ENCODE assay signal across 16 cellular contexts in genomic region chr19:1967087-1967608, GRCh38. TPM values are rescaled to one million over a fixed set of nuclear protein-coding genes. Genes with fewer than 3 reads are reported as not detected.
DNase-seq lines count a peak whose midpoint lies in the region; ATAC-seq and TF ChIP-seq lines count a peak whose summit lies in the region.
"Had no signal": no experiment of that assay in that cellular context is flagged by ENCODE, and none has a peak within 500 bp of the region (broad histone marks: within the 10 kb centered on the region; RNA-seq: fewer than 3 reads in every experiment).

No MANE protein-coding gene starts in this region.

- CTCF ChIA-PET in CD8-positive, alpha-beta memory T cell (lab: Charles Lee) = interaction anchor here (1.0 kb wide), 1 partner anchor 38 kb away, joined by 3 read pairs; no protein-coding TSS in a partner anchor

- no peak overlapping the region for H3K4me3 ChIP-seq in CD4-positive, CD25-positive, alpha-beta regulatory T cell (ENCODE audit: low read depth, low read length)
- H3K4me3 ChIP-seq in CD8-positive, alpha-beta memory T cell (ENCODE audit: low read length) = peak overlapping the region; percentile 26
- no peak overlapping the region for H3K4me3 ChIP-seq in prostate gland
- H3K4me3 ChIP-seq: sigmoid colon, upper lobe of left lung had no signal

- H3K4me1 Mint-ChIP-seq in CD4-positive, CD25-positive, alpha-beta regulatory T cell = peaks cover 0 to 25% (median 7%) of the 10 kb centered on the region in 4 donors
- H3K4me1 Mint-ChIP-seq in CD8-positive, alpha-beta memory T cell = peaks cover 17 to 46% (median 20%) of the 10 kb centered on the region in 3 donors
- H3K4me1 Mint-ChIP-seq in activated T-cell treated with anti-CD3 and anti-CD28 coated beads, Interleukin-2, amount 50 U/mL, for 24 hours (ENCODE audit: low read depth) = peaks cover 21% of the 10 kb centered on the region
- peaks cover 15 to 27% of the 10 kb centered on the region in 2 donors for H3K4me1 Mint-ChIP-seq in effector memory CD8-positive, alpha-beta T cell (ENCODE audit: low read depth in 2 of 2)

- H3K27me3 ChIP-seq in CD4-positive, CD25-positive, alpha-beta regulatory T cell (ENCODE audit: control insufficient read depth, insufficient read depth, low read length) = no peaks in the 10 kb centered on the region
- H3K27me3 ChIP-seq in CD8-positive, alpha-beta memory T cell (ENCODE audit: insufficient read depth, low read length, poor library complexity, severe bottlenecking) = no peaks in the 10 kb centered on the region
- no peaks in the 10 kb centered on the region for H3K27me3 ChIP-seq in prostate gland (replicated peaks; ENCODE audit: insufficient read depth)
- H3K27me3 ChIP-seq: sigmoid colon, upper lobe of left lung had no signal

- TF ChIP-seq CTCF in prostate gland (IDR thresholded peaks at IDR 0.05) = no peak

- peaks cover 5% of the 10 kb centered on the region for H3K36me3 ChIP-seq in CD4-positive, CD25-positive, alpha-beta regulatory T cell (ENCODE audit: control insufficient read depth, insufficient read depth, low read length)
- no peaks in the 10 kb centered on the region for H3K36me3 ChIP-seq in CD8-positive, alpha-beta memory T cell (ENCODE audit: insufficient read depth, low read length)
- no peaks in the 10 kb centered on the region for H3K36me3 ChIP-seq in prostate gland

- DNase-seq in CD4-positive, CD25-positive, alpha-beta regulatory T cell = peak in 2 of 3 donors; percentile 16 to 52
- peak; percentile 19 to 70 (median 55) for DNase-seq in CD8-positive, alpha-beta memory T cell
- DNase-seq in activated T-cell treated with anti-CD3 and anti-CD28 coated beads, Interleukin-2, amount 50 U/mL, for 24 hours = peak; percentile 48
- DNase-seq in effector memory CD8-positive, alpha-beta T cell = peak; percentile 46 to 76 (median 72)
- DNase-seq in OCI-M1 (lab: John Stamatoyannopoulos, UW) (no peak), prostate gland (ENCODE audit: low spot score) (no peak)
- DNase-seq: activated CD4-positive, CD25-positive, alpha-beta regulatory T cell treated with anti-CD3 and anti-CD28 coated beads, Interleukin-2, amount 50 U/mL, for 72 hours; amniotic stem cell; NCI-H1930; NCI-H510A; SHP77; sigmoid colon; stimulated activated naive B cell treated with anti-CD40 and anti-IgM and Interleukin-4, amounts not matched to agents 10 μg/mL and 1 μg/mL and 100 μg/mL, for 72 hours had no signal

- no peaks in the 10 kb centered on the region for H3K9me3 Mint-ChIP-seq in CD4-positive, CD25-positive, alpha-beta regulatory T cell
- no peaks in the 10 kb centered on the region for H3K9me3 Mint-ChIP-seq in CD8-positive, alpha-beta memory T cell
- H3K9me3 Mint-ChIP-seq in activated T-cell treated with anti-CD3 and anti-CD28 coated beads, Interleukin-2, amount 50 U/mL, for 24 hours = no peaks in the 10 kb centered on the region
- no peaks in the 10 kb centered on the region for H3K9me3 Mint-ChIP-seq in effector memory CD8-positive, alpha-beta T cell
- H3K9me3 Mint-ChIP-seq: stimulated activated naive B cell treated with anti-CD40 and anti-IgM and Interleukin-4, amounts not matched to agents 10 μg/mL and 1 μg/mL and 100 μg/mL, for 72 hours had no signal

- H3K27ac ChIP-seq in CD4-positive, CD25-positive, alpha-beta regulatory T cell (ENCODE audit: insufficient read depth, low read length, poor library complexity, severe bottlenecking) = no peak overlapping the region
- no peak overlapping the region for H3K27ac ChIP-seq in CD8-positive, alpha-beta memory T cell (ENCODE audit: low read depth, low read length)
- no peak overlapping the region for H3K27ac ChIP-seq in prostate gland
- H3K27ac ChIP-seq: sigmoid colon, upper lobe of left lung had no signal

- peak overlapping the region in 1 of 4 donors; percentile 59 for H3K4me3 Mint-ChIP-seq in CD4-positive, CD25-positive, alpha-beta regulatory T cell
- H3K4me3 Mint-ChIP-seq in CD8-positive, alpha-beta memory T cell = peak overlapping the region; percentile 53 to 78 (median 70)
- H3K4me3 Mint-ChIP-seq in activated T-cell treated with anti-CD3 and anti-CD28 coated beads, Interleukin-2, amount 50 U/mL, for 24 hours = peak overlapping the region; percentile 53
- peak overlapping the region; percentile 56 to 76 for H3K4me3 Mint-ChIP-seq in effector memory CD8-positive, alpha-beta T cell
- H3K4me3 Mint-ChIP-seq: stimulated activated naive B cell treated with anti-CD40 and anti-IgM and Interleukin-4, amounts not matched to agents 10 μg/mL and 1 μg/mL and 100 μg/mL, for 72 hours had no signal

- WGBS in prostate gland = 84% methylated on average over 26 of the region's 26 CpGs

- peaks cover 10% of the 10 kb centered on the region for H3K36me3 Mint-ChIP-seq in CD4-positive, CD25-positive, alpha-beta regulatory T cell
- peaks cover 0 to 40% (median 4%) of the 10 kb centered on the region in 3 donors for H3K36me3 Mint-ChIP-seq in CD8-positive, alpha-beta memory T cell
- H3K36me3 Mint-ChIP-seq in activated T-cell treated with anti-CD3 and anti-CD28 coated beads, Interleukin-2, amount 50 U/mL, for 24 hours (ENCODE audit: low read depth) = peaks cover 39% of the 10 kb centered on the region
- H3K36me3 Mint-ChIP-seq in effector memory CD8-positive, alpha-beta T cell (ENCODE audit: insufficient read depth) = peaks cover 55% of the 10 kb centered on the region

- H3K27me3 Mint-ChIP-seq in CD4-positive, CD25-positive, alpha-beta regulatory T cell = no peaks in the 10 kb centered on the region
- H3K27me3 Mint-ChIP-seq in CD8-positive, alpha-beta memory T cell = no peaks in the 10 kb centered on the region
- H3K27me3 Mint-ChIP-seq in activated T-cell treated with anti-CD3 and anti-CD28 coated beads, Interleukin-2, amount 50 U/mL, for 24 hours = no peaks in the 10 kb centered on the region
- H3K27me3 Mint-ChIP-seq in effector memory CD8-positive, alpha-beta T cell = no peaks in the 10 kb centered on the region
- H3K27me3 Mint-ChIP-seq: stimulated activated naive B cell treated with anti-CD40 and anti-IgM and Interleukin-4, amounts not matched to agents 10 μg/mL and 1 μg/mL and 100 μg/mL, for 72 hours had no signal

- POLR2A ChIA-PET in CD8-positive, alpha-beta memory T cell (lab: Charles Lee) = no interaction called here

- peak overlapping the region in 2 of 3 donors; percentile 77 to 90 for H3K27ac Mint-ChIP-seq in CD4-positive, CD25-positive, alpha-beta regulatory T cell
- H3K27ac Mint-ChIP-seq in CD8-positive, alpha-beta memory T cell = peak overlapping the region; percentile 59 to 95 (median 90)
- H3K27ac Mint-ChIP-seq in activated T-cell treated with anti-CD3 and anti-CD28 coated beads, Interleukin-2, amount 50 U/mL, for 24 hours = peak overlapping the region; percentile 81
- H3K27ac Mint-ChIP-seq in effector memory CD8-positive, alpha-beta T cell = peak overlapping the region; percentile 75 to 88
- H3K27ac Mint-ChIP-seq: stimulated activated naive B cell treated with anti-CD40 and anti-IgM and Interleukin-4, amounts not matched to agents 10 μg/mL and 1 μg/mL and 100 μg/mL, for 72 hours had no signal

- H3K9me3 ChIP-seq in CD4-positive, CD25-positive, alpha-beta regulatory T cell (ENCODE audit: control insufficient read depth in 2 of 2, low read length in 2 of 2) = no peaks in the 10 kb centered on the region
- no peaks in the 10 kb centered on the region for H3K9me3 ChIP-seq in CD8-positive, alpha-beta memory T cell (ENCODE audit: low read length)
- H3K9me3 ChIP-seq in prostate gland = no peaks in the 10 kb centered on the region
- H3K9me3 ChIP-seq: sigmoid colon, upper lobe of left lung had no signal

- intact Hi-C loops in prostate gland (cut with DNase I) = no loop called here

- TF ChIP-seq POLR2A in prostate gland (IDR thresholded peaks at IDR 0.05) = no peak

- peak; percentile 20 to 58 for ATAC-seq in CD4-positive, CD25-positive, alpha-beta regulatory T cell (ENCODE audit: low read depth in 2 of 2)
- ATAC-seq in effector memory CD8-positive, alpha-beta T cell (replicated peaks) = peak; percentile 84
- ATAC-seq in HG03571 (IDR thresholded peaks at IDR 0.05; ENCODE audit: unreplicated experiment) = no peak
- ATAC-seq: HCT116 had no signal

- peaks cover 12% of the 10 kb centered on the region for H3K4me1 ChIP-seq in CD4-positive, CD25-positive, alpha-beta regulatory T cell (ENCODE audit: control insufficient read depth, insufficient read depth, low read length, poor library complexity, severe bottlenecking)
- peaks cover 19% of the 10 kb centered on the region for H3K4me1 ChIP-seq in CD8-positive, alpha-beta memory T cell (ENCODE audit: insufficient read depth, low read length)
- no peaks in the 10 kb centered on the region for H3K4me1 ChIP-seq in prostate gland (replicated peaks)
- H3K4me1 ChIP-seq: upper lobe of left lung had no signal

RNA-seq across cellular contexts. Expression of gene CSNK1G2, which starts 26.2 kb away (rescaled TPM):
- 101 TPM for total RNA-seq in CD4-positive, CD25-positive, alpha-beta regulatory T cell
- polyA plus RNA-seq in CD4-positive, CD25-positive, alpha-beta regulatory T cell = 10 to 100 TPM; 15.3 to 19.9 (median 17.3) TPM
- total RNA-seq in CD8-positive, alpha-beta memory T cell = 10 to 100 TPM; 62.1 to 63.5 TPM
- polyA plus RNA-seq in CD8-positive, alpha-beta memory T cell = 58.2 TPM
- total RNA-seq in prostate gland = 100 to 1,000 TPM in 1 of 2 donors, 10 to 100 TPM in 1; 56.5 to 107 TPM

RNA-seq across cellular contexts. Expression of gene BTBD2, which starts 48.4 kb away (rescaled TPM):
- 58.6 TPM for total RNA-seq in CD4-positive, CD25-positive, alpha-beta regulatory T cell
- polyA plus RNA-seq in CD4-positive, CD25-positive, alpha-beta regulatory T cell = 1 to 10 TPM; 3.2 to 5.4 (median 4.7) TPM
- total RNA-seq in CD8-positive, alpha-beta memory T cell = 10 to 100 TPM; 18.6 to 22.5 TPM
- polyA plus RNA-seq in CD8-positive, alpha-beta memory T cell = 5.3 TPM
- 100 to 1,000 TPM; 116 to 136 TPM for total RNA-seq in prostate gland

Comparison
In these comparisons a context has a peak if more than half of its experiments do, and no peak if none do; other contexts are left out.
1. DNase-seq: peak in CD4-positive, CD25-positive, alpha-beta regulatory T cell (2 of 3), CD8-positive, alpha-beta memory T cell (5 of 5), activated T-cell treated with anti-CD3 and anti-CD28 coated beads, Interleukin-2, amount 50 U/mL, for 24 hours (single experiment) and effector memory CD8-positive, alpha-beta T cell (3 of 3); none in OCI-M1 (single experiment) and prostate gland (single experiment).
2. Peak in every context shown above with its lines, with median percentiles within 50 percentile points of each other: H3K27ac Mint-ChIP-seq.